In the genomic region with DNA sequence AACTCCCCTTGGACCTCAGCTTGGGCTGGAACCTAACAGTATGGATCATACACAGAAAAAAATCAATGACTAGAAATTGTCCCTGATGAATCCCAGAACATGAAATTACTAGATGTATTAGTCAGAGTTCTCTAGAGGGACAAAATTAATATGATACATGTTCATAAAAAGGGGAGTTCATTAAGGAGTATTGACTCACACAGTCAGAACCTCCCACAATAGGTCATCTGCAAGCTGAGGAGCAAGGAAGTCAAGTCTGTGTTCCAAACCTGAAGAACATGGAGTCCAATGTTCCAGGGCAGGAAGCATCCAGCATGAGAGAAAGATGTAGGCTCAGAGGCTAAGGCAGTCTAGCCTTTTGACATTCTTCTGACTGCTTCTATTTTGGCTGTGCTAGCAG, we compare ENCODE assay signal across 35 cellular contexts. TPM values are rescaled to one million over a fixed set of nuclear protein-coding genes. Genes with fewer than 3 reads are reported as not detected.
"Had no signal": no experiment of that assay in that cellular context is flagged by ENCODE, and none has a peak within 500 bp of the region (broad histone marks: within the 10 kb centered on the region; RNA-seq: fewer than 3 reads in every experiment).

No MANE protein-coding gene starts in this region.

- H3K9me3 ChIP-seq: adrenal gland, body of pancreas, esophagus squamous epithelium, gastroesophageal sphincter, heart right ventricle had no signal

- H3K4me1 Mint-ChIP-seq: activated CD4-positive, alpha-beta T cell treated with anti-CD3 and anti-CD28 coated beads for 36 hours; activated CD4-positive, alpha-beta T cell treated with anti-CD3 and anti-CD28 coated beads, Interleukin-2, amount 10 ng/mL, durations not matched to agents 24 days and 14 days; activated CD8-positive, alpha-beta memory T cell treated with anti-CD3 and anti-CD28 coated beads, Interleukin-2, amount 10 ng/mL, durations not matched to agents 7 days and 5 days; activated naive CD4-positive, alpha-beta T cell treated with anti-CD3 and anti-CD28 coated beads, Interleukin-2, amount 50 U/mL, for 24 hours; activated naive CD8-positive, alpha-beta T cell treated with anti-CD3 and anti-CD28 coated beads for 36 hours; activated naive CD8-positive, alpha-beta T cell treated with anti-CD3 and anti-CD28 coated beads, Interleukin-2, amount 50 U/mL, for 24 hours; central memory CD8-positive, alpha-beta T cell; endodermal cell had no signal

- H3K27me3 Mint-ChIP-seq: activated CD4-positive, alpha-beta memory T cell treated with anti-CD3 and anti-CD28 coated beads for 36 hours; activated CD4-positive, alpha-beta T cell treated with anti-CD3 and anti-CD28 coated beads, Interleukin-2, amount 10 ng/mL, durations not matched to agents 24 days and 14 days; activated CD8-positive, alpha-beta memory T cell treated with anti-CD3 and anti-CD28 coated beads, Interleukin-2, amount 10 ng/mL, durations not matched to agents 7 days and 5 days; activated naive CD4-positive, alpha-beta T cell treated with anti-CD3 and anti-CD28 coated beads, Interleukin-2, amount 50 U/mL, for 24 hours; activated naive CD8-positive, alpha-beta T cell treated with anti-CD3 and anti-CD28 coated beads, Interleukin-2, amount 50 U/mL, for 24 hours; central memory CD8-positive, alpha-beta T cell; dendritic cell treated with granulocyte-macrophage colony-stimulating factor and Interleukin-4, amounts not matched to agents 40 ng/mL and 50 ng/mL, for 4 days had no signal

- DNase-seq: activated CD4-positive, alpha-beta memory T cell treated with anti-CD3 and anti-CD28 coated beads for 36 hours; activated CD4-positive, alpha-beta T cell treated with anti-CD3 and anti-CD28 coated beads for 36 hours; activated CD4-positive, alpha-beta T cell treated with anti-CD3 and anti-CD28 coated beads, Interleukin-2, amount 10 ng/mL, durations not matched to agents 24 days and 14 days; activated CD4-positive, CD25-positive, alpha-beta regulatory T cell; activated CD4-positive, CD25-positive, alpha-beta regulatory T cell treated with anti-CD3 and anti-CD28 coated beads, Interleukin-2, amount 50 U/mL, for 72 hours; activated CD8-positive, alpha-beta memory T cell treated with anti-CD3 and anti-CD28 coated beads, Interleukin-2, amount 10 ng/mL, durations not matched to agents 7 days and 5 days; activated CD8-positive, alpha-beta memory T cell treated with anti-CD3 and anti-CD28 coated beads, Interleukin-2, amount 50 U/mL, for 4 hours; activated CD8-positive, alpha-beta T cell treated with anti-CD3 and anti-CD28 coated beads, Interleukin-2, amount 10 ng/mL, durations not matched to agents 7 days and 5 days; activated effector memory CD4-positive, alpha-beta T cell treated with anti-CD3 and anti-CD28 coated beads, Interleukin-2, amount 50 U/mL, for 16 hours; activated naive CD4-positive, alpha-beta T cell treated with anti-CD3 and anti-CD28 coated beads for 36 hours; activated naive CD8-positive, alpha-beta T cell treated with anti-CD3 and anti-CD28 coated beads for 36 hours; activated naive CD8-positive, alpha-beta T cell treated with anti-CD3 and anti-CD28 coated beads, Interleukin-2, amount 50 U/mL, for 24 hours; activated T-cell treated with anti-CD3 and anti-CD28 coated beads, Interleukin-2, amount 50 U/mL, for 1 hour; activated T-cell treated with anti-CD3 and anti-CD28 coated beads, Interleukin-2, amount 50 U/mL, for 48 hours; adrenal gland; amygdala; aorta; body of pancreas; dorsolateral prefrontal cortex; effector memory CD4-positive, alpha-beta T cell; endodermal cell; esophagus squamous epithelium; foreskin fibroblast; heart right ventricle; T-helper 2 cell had no signal

- H3K4me3 Mint-ChIP-seq: activated CD4-positive, alpha-beta memory T cell treated with anti-CD3 and anti-CD28 coated beads for 36 hours; activated CD4-positive, alpha-beta T cell treated with anti-CD3 and anti-CD28 coated beads for 36 hours; activated CD4-positive, alpha-beta T cell treated with anti-CD3 and anti-CD28 coated beads, Interleukin-2, amount 10 ng/mL, durations not matched to agents 24 days and 14 days; activated CD8-positive, alpha-beta memory T cell treated with anti-CD3 and anti-CD28 coated beads, Interleukin-2, amount 10 ng/mL, durations not matched to agents 7 days and 5 days; activated CD8-positive, alpha-beta T cell treated with anti-CD3 and anti-CD28 coated beads, Interleukin-2, amount 10 ng/mL, durations not matched to agents 7 days and 5 days; activated naive CD4-positive, alpha-beta T cell treated with anti-CD3 and anti-CD28 coated beads for 36 hours; activated naive CD4-positive, alpha-beta T cell treated with anti-CD3 and anti-CD28 coated beads, Interleukin-2, amount 50 U/mL, for 24 hours; activated naive CD8-positive, alpha-beta T cell treated with anti-CD3 and anti-CD28 coated beads for 36 hours; activated naive CD8-positive, alpha-beta T cell treated with anti-CD3 and anti-CD28 coated beads, Interleukin-2, amount 50 U/mL, for 24 hours; activated T-helper 1 cell treated with anti-CD3 and anti-CD28 coated beads, Interleukin-12 subunit alpha, Interleukin-12 subunit beta, Interleukin-2, Interleukin-4 antibody, amounts not matched to agents 30 ng/mL and 10 ng/mL and 1 ng/mL, durations not matched to agents 14 hours and 24 hours and 36 hours; central memory CD8-positive, alpha-beta T cell; dendritic cell treated with granulocyte-macrophage colony-stimulating factor and Interleukin-4, amounts not matched to agents 40 ng/mL and 50 ng/mL, for 4 days; endodermal cell had no signal

- H3K27ac ChIP-seq: adrenal gland, body of pancreas, coronary artery, dorsolateral prefrontal cortex, esophagus squamous epithelium, gastroesophageal sphincter, heart right ventricle, hepatocyte had no signal

- H3K27ac Mint-ChIP-seq: activated CD4-positive, alpha-beta memory T cell treated with anti-CD3 and anti-CD28 coated beads for 36 hours; activated CD4-positive, alpha-beta T cell treated with anti-CD3 and anti-CD28 coated beads for 36 hours; activated CD4-positive, alpha-beta T cell treated with anti-CD3 and anti-CD28 coated beads, Interleukin-2, amount 10 ng/mL, durations not matched to agents 24 days and 14 days; activated CD8-positive, alpha-beta memory T cell treated with anti-CD3 and anti-CD28 coated beads, Interleukin-2, amount 10 ng/mL, durations not matched to agents 7 days and 5 days; activated CD8-positive, alpha-beta T cell treated with anti-CD3 and anti-CD28 coated beads, Interleukin-2, amount 10 ng/mL, durations not matched to agents 7 days and 5 days; activated naive CD4-positive, alpha-beta T cell treated with anti-CD3 and anti-CD28 coated beads for 36 hours; activated naive CD4-positive, alpha-beta T cell treated with anti-CD3 and anti-CD28 coated beads, Interleukin-2, amount 50 U/mL, for 24 hours; activated naive CD8-positive, alpha-beta T cell treated with anti-CD3 and anti-CD28 coated beads for 36 hours; activated naive CD8-positive, alpha-beta T cell treated with anti-CD3 and anti-CD28 coated beads, Interleukin-2, amount 50 U/mL, for 24 hours; activated T-helper 1 cell treated with anti-CD3 and anti-CD28 coated beads, Interleukin-12 subunit alpha, Interleukin-12 subunit beta, Interleukin-2, Interleukin-4 antibody, amounts not matched to agents 30 ng/mL and 10 ng/mL and 1 ng/mL, durations not matched to agents 14 hours and 24 hours and 36 hours; activated T-helper 2 cell treated with anti-CD3 and anti-CD28 coated beads, Interferon-gamma antibody, Interleukin-2, Interleukin-4, amounts not matched to agents 10 μg/mL and 5 μg/mL and 100 μg/mL, durations not matched to agents 14 hours and 24 hours and 36 hours; dendritic cell treated with granulocyte-macrophage colony-stimulating factor and Interleukin-4, amounts not matched to agents 40 ng/mL and 50 ng/mL, for 4 days; endodermal cell had no signal

- ATAC-seq: activated CD4-positive, alpha-beta T cell treated with anti-CD3 and anti-CD28 coated beads for 36 hours; activated CD8-positive, alpha-beta memory T cell treated with anti-CD3 and anti-CD28 coated beads, Interleukin-2, amount 10 ng/mL, durations not matched to agents 7 days and 5 days; activated CD8-positive, alpha-beta T cell treated with anti-CD3 and anti-CD28 coated beads, Interleukin-2, amount 10 ng/mL, durations not matched to agents 7 days and 5 days; activated naive CD8-positive, alpha-beta T cell treated with anti-CD3 and anti-CD28 coated beads, Interleukin-2, amount 50 U/mL, for 24 hours; body of pancreas; gastroesophageal sphincter; heart right ventricle had no signal

- H3K4me3 ChIP-seq: adrenal gland, body of pancreas, coronary artery, dorsolateral prefrontal cortex, esophagus squamous epithelium, gastroesophageal sphincter, heart right ventricle, hepatocyte had no signal

- H3K36me3 ChIP-seq: adrenal gland, esophagus squamous epithelium, gastroesophageal sphincter, heart right ventricle had no signal

- H3K9me3 Mint-ChIP-seq: activated CD4-positive, alpha-beta T cell treated with anti-CD3 and anti-CD28 coated beads, Interleukin-2, amount 10 ng/mL, durations not matched to agents 24 days and 14 days; activated naive CD4-positive, alpha-beta T cell treated with anti-CD3 and anti-CD28 coated beads for 36 hours; activated naive CD4-positive, alpha-beta T cell treated with anti-CD3 and anti-CD28 coated beads, Interleukin-2, amount 50 U/mL, for 24 hours; activated naive CD8-positive, alpha-beta T cell treated with anti-CD3 and anti-CD28 coated beads for 36 hours; activated naive CD8-positive, alpha-beta T cell treated with anti-CD3 and anti-CD28 coated beads, Interleukin-2, amount 50 U/mL, for 24 hours; activated T-helper 1 cell treated with anti-CD3 and anti-CD28 coated beads, Interleukin-12 subunit alpha, Interleukin-12 subunit beta, Interleukin-2, Interleukin-4 antibody, amounts not matched to agents 30 ng/mL and 10 ng/mL and 1 ng/mL, durations not matched to agents 14 hours and 24 hours and 36 hours; activated T-helper 2 cell treated with anti-CD3 and anti-CD28 coated beads, Interferon-gamma antibody, Interleukin-2, Interleukin-4, amounts not matched to agents 10 μg/mL and 5 μg/mL and 100 μg/mL, durations not matched to agents 14 hours and 24 hours and 36 hours; dendritic cell treated with granulocyte-macrophage colony-stimulating factor and Interleukin-4, amounts not matched to agents 40 ng/mL and 50 ng/mL, for 4 days had no signal

- H3K27me3 ChIP-seq: adrenal gland, body of pancreas, dorsolateral prefrontal cortex, esophagus squamous epithelium, gastroesophageal sphincter, heart right ventricle, hepatocyte had no signal

- H3K4me1 ChIP-seq: adrenal gland, body of pancreas, esophagus squamous epithelium, gastroesophageal sphincter, heart right ventricle had no signal

- H3K36me3 Mint-ChIP-seq: activated CD4-positive, alpha-beta memory T cell treated with anti-CD3 and anti-CD28 coated beads for 36 hours; activated CD8-positive, alpha-beta memory T cell treated with anti-CD3 and anti-CD28 coated beads, Interleukin-2, amount 10 ng/mL, durations not matched to agents 7 days and 5 days; activated naive CD4-positive, alpha-beta T cell treated with anti-CD3 and anti-CD28 coated beads, Interleukin-2, amount 50 U/mL, for 24 hours; activated naive CD8-positive, alpha-beta T cell treated with anti-CD3 and anti-CD28 coated beads for 36 hours had no signal

RNA-seq across cellular contexts. Expression of a gene that starts 46.5 kb away (rescaled TPM):
- total RNA-seq: activated CD4-positive, alpha-beta memory T cell treated with anti-CD3 and anti-CD28 coated beads for 36 hours; activated CD4-positive, alpha-beta T cell treated with anti-CD3 and anti-CD28 coated beads for 36 hours; activated CD4-positive, alpha-beta T cell treated with anti-CD3 and anti-CD28 coated beads, Interleukin-2, amount 10 ng/mL, durations not matched to agents 24 days and 14 days; activated CD8-positive, alpha-beta memory T cell treated with anti-CD3 and anti-CD28 coated beads for 36 hours; activated CD8-positive, alpha-beta memory T cell treated with anti-CD3 and anti-CD28 coated beads, Interleukin-2, amount 10 ng/mL, durations not matched to agents 7 days and 5 days; activated CD8-positive, alpha-beta T cell treated with anti-CD3 and anti-CD28 coated beads, Interleukin-2, amount 10 ng/mL, durations not matched to agents 7 days and 5 days; activated naive CD4-positive, alpha-beta T cell treated with anti-CD3 and anti-CD28 coated beads for 36 hours; activated naive CD8-positive, alpha-beta T cell treated with anti-CD3 and anti-CD28 coated beads for 36 hours; activated T-helper 1 cell treated with anti-CD3 and anti-CD28 coated beads, Interleukin-12 subunit alpha, Interleukin-12 subunit beta, Interleukin-2, Interleukin-4 antibody, amounts not matched to agents 30 ng/mL and 10 ng/mL and 1 ng/mL, durations not matched to agents 14 hours and 24 hours and 36 hours; activated T-helper 2 cell treated with anti-CD3 and anti-CD28 coated beads, Interferon-gamma antibody, Interleukin-2, Interleukin-4, amounts not matched to agents 10 μg/mL and 5 μg/mL and 100 μg/mL, durations not matched to agents 14 hours and 24 hours and 36 hours; T-helper 1 cell treated with Interleukin-12 subunit alpha and Interleukin-12 subunit beta and Interleukin-4 antibody, amounts not matched to agents 30 ng/mL and 1 ng/mL, for 36 hours had no signal
